In genomic region chr19:51097166-51097736, GRCh38 we compare ENCODE assay signal across 8 cellular contexts. TPM values are rescaled to one million over a fixed set of nuclear protein-coding genes. Genes with fewer than 3 reads are reported as not detected.
A peak's percentile ranks its signal among the peaks of the same experiment; 100 is the strongest.
DNase-seq lines count a peak whose midpoint lies in the region; ATAC-seq and TF ChIP-seq lines count a peak whose summit lies in the region.

No MANE protein-coding gene starts in this region.

- POLR2A ChIA-PET in Caco-2 (lab: Charles Lee): no interaction called here
- POLR2A ChIA-PET in activated naive CD8-positive, alpha-beta T cell treated with anti-CD3 and anti-CD28 coated beads, Interleukin-2, amount 10 ng/mL, durations not matched to agents 7 days and 5 days (lab: Charles Lee): interaction anchor here (1.5 kb wide), 1 partner anchor 11 kb away, joined by 4 read pairs; no protein-coding TSS in a partner anchor

- TF ChIP-seq POLR2A in heart left ventricle (IDR thresholded peaks at IDR 0.05): no peak

- H3K27ac ChIP-seq in heart left ventricle: no peak overlapping the region

- BruUV-seq in Caco-2 (replicated peaks; lab: Mats Ljungman, UMichigan): no TSS peak

- H3K27me3 Mint-ChIP-seq in Caco-2 (ENCODE audit: insufficient read depth, unreplicated experiment): no peaks in the 10 kb centered on the region
- no peaks in the 10 kb centered on the region for H3K27me3 Mint-ChIP-seq in activated naive CD8-positive, alpha-beta T cell treated with anti-CD3 and anti-CD28 coated beads, Interleukin-2, amount 10 ng/mL, durations not matched to agents 7 days and 5 days

- H3K27ac Mint-ChIP-seq in Caco-2 (ENCODE audit: unreplicated experiment): no peak overlapping the region
- H3K27ac Mint-ChIP-seq in activated naive CD8-positive, alpha-beta T cell treated with anti-CD3 and anti-CD28 coated beads, Interleukin-2, amount 10 ng/mL, durations not matched to agents 7 days and 5 days: peak overlapping the region; percentile 78

- H3K36me3 ChIP-seq in Caco-2 (ENCODE audit: control insufficient read depth, insufficient read depth, low read length) (no peaks in the 10 kb centered on the region; the same call in 1 of the 2 replicates), heart left ventricle (peaks cover 0 to 25% (median 8%) of the 10 kb centered on the region in 9 donors)

- H3K4me1 Mint-ChIP-seq in Caco-2 (ENCODE audit: low read depth, unreplicated experiment): peaks cover 6% of the 10 kb centered on the region
- peaks cover 17% of the 10 kb centered on the region for H3K4me1 Mint-ChIP-seq in activated naive CD8-positive, alpha-beta T cell treated with anti-CD3 and anti-CD28 coated beads, Interleukin-2, amount 10 ng/mL, durations not matched to agents 7 days and 5 days

- 9 to 14% (median 12%) methylated on average over 8 of the region's 8 CpGs for WGBS in heart left ventricle, 4 donors

- H3K4me3 Mint-ChIP-seq in Caco-2 (ENCODE audit: unreplicated experiment): no peak overlapping the region
- peak overlapping the region; percentile 41 for H3K4me3 Mint-ChIP-seq in activated naive CD8-positive, alpha-beta T cell treated with anti-CD3 and anti-CD28 coated beads, Interleukin-2, amount 10 ng/mL, durations not matched to agents 7 days and 5 days

- intact Hi-C loops in Caco-2 (cut with micrococcal nuclease; ENCODE audit: unreplicated experiment): loop anchor here (2.0 kb wide), 1 partner anchor 174 kb away; no protein-coding TSS in a partner anchor
- intact Hi-C loops in heart left ventricle (cut with DNase I): loop anchor here in 7 of 10 donors (1.0 to 10.0 kb wide), 5 partner anchors 76 to 165 kb away; partner anchors contain the start of gene KLK10 (in 1 of the 7)
- intact Hi-C loops in sciatic nerve (cut with DNase I): no loop called here

- TF ChIP-seq CTCF in Caco-2 (IDR thresholded peaks at IDR 0.05; ENCODE audit: insufficient read depth in 1 of 2, low read depth in 1 of 2, low read length in 1 of 2, severe bottlenecking in 1 of 2, unreplicated experiment in 1 of 2) (peak; percentile 64 to 79), heart left ventricle (IDR thresholded peaks at IDR 0.05) (peak; percentile 42 to 66 (median 56))

- ATAC-seq in SK-N-SH treated with all-trans-retinoic acid at 6 μM for 48 hours (peak; percentile 79), heart left ventricle (peak in 3 of 4 donors; percentile 44 to 62 (median 52)), sciatic nerve (peak; percentile 65), HG03159 (IDR thresholded peaks at IDR 0.05; ENCODE audit: unreplicated experiment) (no peak), GM21619 (IDR thresholded peaks at IDR 0.05; ENCODE audit: unreplicated experiment) (no peak)
- peak; percentile 34 for ATAC-seq in activated naive CD8-positive, alpha-beta T cell treated with anti-CD3 and anti-CD28 coated beads, Interleukin-2, amount 10 ng/mL, durations not matched to agents 7 days and 5 days (ENCODE audit: low read depth)

- H3K4me1 ChIP-seq in Caco-2 (no peaks in the 10 kb centered on the region), heart left ventricle (peaks cover 0 to 27% (median 3%) of the 10 kb centered on the region in 12 donors)

- H3K27me3 ChIP-seq in Caco-2 (replicated peaks; ENCODE audit: control insufficient read depth, insufficient read depth, low read length) (no peaks in the 10 kb centered on the region), heart left ventricle (no peaks in the 10 kb centered on the region)

- peak; percentile 70 to 81 for DNase-seq in Caco-2
- DNase-seq in HuH-7.5 (ENCODE audit: low spot score): peak; percentile 80
- DNase-seq in activated naive CD8-positive, alpha-beta T cell treated with anti-CD3 and anti-CD28 coated beads, Interleukin-2, amount 10 ng/mL, durations not matched to agents 7 days and 5 days: peak; percentile 77
- peak; percentile 45 to 88 (median 63) for DNase-seq in heart left ventricle
- peak; percentile 83 for DNase-seq in sciatic nerve (ENCODE audit: low spot score)

- no peaks in the 10 kb centered on the region for H3K9me3 ChIP-seq in Caco-2
- no peaks in the 10 kb centered on the region for H3K9me3 ChIP-seq in heart left ventricle

- H3K4me3 ChIP-seq in Caco-2 (ENCODE audit: low read depth, low read length) (no peak overlapping the region), heart left ventricle (no peak overlapping the region)

- CTCF ChIA-PET in Caco-2 (lab: Charles Lee): interaction anchor here (1.2 to 3.2 kb wide), 2 partner anchors 16 to 76 kb away, joined by 3 to 61 read pairs; no protein-coding TSS in a partner anchor

- H3K36me3 Mint-ChIP-seq in Caco-2 (ENCODE audit: insufficient read depth, unreplicated experiment): peaks cover 17% of the 10 kb centered on the region
- peaks cover 14% of the 10 kb centered on the region for H3K36me3 Mint-ChIP-seq in activated naive CD8-positive, alpha-beta T cell treated with anti-CD3 and anti-CD28 coated beads, Interleukin-2, amount 10 ng/mL, durations not matched to agents 7 days and 5 days

- no peaks in the 10 kb centered on the region for H3K9me3 Mint-ChIP-seq in Caco-2 (ENCODE audit: unreplicated experiment)
- no peaks in the 10 kb centered on the region for H3K9me3 Mint-ChIP-seq in activated naive CD8-positive, alpha-beta T cell treated with anti-CD3 and anti-CD28 coated beads, Interleukin-2, amount 10 ng/mL, durations not matched to agents 7 days and 5 days

TF ChIP-seq in SK-N-SH treated with all-trans-retinoic acid at 6 μM for 48 hours, 23 proteins besides CTCF, POLR2A, EP300 and RAD21:
- TF ChIP-seq ARNTL (CRISPR knock-in tag; IDR thresholded peaks at IDR 0.05; ENCODE audit: borderline replicate concordance, low read depth) (no peak), ZFP30 (CRISPR knock-in tag; IDR thresholded peaks at IDR 0.05) (no peak), CREB5 (CRISPR knock-in tag; IDR thresholded peaks at IDR 0.05; ENCODE audit: low read depth) (no peak), OSR1 (CRISPR knock-in tag; IDR thresholded peaks at IDR 0.05) (no peak), ZNF565 (CRISPR knock-in tag; conservative IDR thresholded peaks at IDR 0.05; ENCODE audit: low read depth) (no peak), ISL1 (CRISPR knock-in tag; IDR thresholded peaks at IDR 0.05) (no peak)

RNA-seq across cellular contexts. Expression of gene CTU1, which starts 11.0 kb away (rescaled TPM):
- total RNA-seq in Caco-2 (2022): 8.1 and 8.9 TPM in 2 replicates
- total RNA-seq in activated naive CD8-positive, alpha-beta T cell treated with anti-CD3 and anti-CD28 coated beads, Interleukin-2, amount 10 ng/mL, durations not matched to agents 7 days and 5 days: 10 to 100 TPM in 1 of 2 experiments, 1 to 10 TPM in 1; 9.4 to 10.1 TPM
- total RNA-seq in heart left ventricle: 10 to 100 TPM in 1 of 9 donors, 1 to 10 TPM in 8; 2.5 to 11.2 (median 4.2) TPM
- 1 to 10 TPM; 1.4 to 2.4 TPM for polyA plus RNA-seq in heart left ventricle
- total RNA-seq in sciatic nerve: 6.1 TPM

RNA-seq across cellular contexts. Expression of gene KLK14, which starts 14.6 kb away (rescaled TPM):
- total RNA-seq in Caco-2 (2022) (not detected in 2 replicates), heart left ventricle (under 1 TPM in 6 of 9 donors, not detected in 3; 0.23 to 0.64 (median 0.34) TPM), sciatic nerve (2.8 TPM)
- total RNA-seq in activated naive CD8-positive, alpha-beta T cell treated with anti-CD3 and anti-CD28 coated beads, Interleukin-2, amount 10 ng/mL, durations not matched to agents 7 days and 5 days: under 1 TPM; 0.72 to 0.91 TPM
- polyA plus RNA-seq in heart left ventricle: under 1 TPM in 1 of 2 donors, not detected in 1; 0.17 TPM

RNA-seq across cellular contexts. Expression of gene SIGLEC9, which starts 27.5 kb away (rescaled TPM):
- total RNA-seq in Caco-2 (2022): not detected in 2 replicates
- total RNA-seq in activated naive CD8-positive, alpha-beta T cell treated with anti-CD3 and anti-CD28 coated beads, Interleukin-2, amount 10 ng/mL, durations not matched to agents 7 days and 5 days: 1 to 10 TPM; 1.3 to 2.0 TPM
- 10 to 100 TPM in 1 of 9 donors, 1 to 10 TPM in 6, under 1 TPM in 2; 0.35 to 18.5 (median 1.7) TPM for total RNA-seq in heart left ventricle
- 1 to 10 TPM in 1 of 2 donors, under 1 TPM in 1; 0.27 to 2.0 TPM for polyA plus RNA-seq in heart left ventricle
- 5.3 TPM for total RNA-seq in sciatic nerve

RNA-seq across cellular contexts. Expression of gene KLK13, which starts 32.4 kb away (rescaled TPM):
- total RNA-seq in Caco-2 (2022): not detected in 2 replicates
- not detected for total RNA-seq in activated naive CD8-positive, alpha-beta T cell treated with anti-CD3 and anti-CD28 coated beads, Interleukin-2, amount 10 ng/mL, durations not matched to agents 7 days and 5 days
- 1 to 10 TPM in 1 of 9 donors, not detected in 8; 2.2 TPM for total RNA-seq in heart left ventricle
- polyA plus RNA-seq in heart left ventricle: under 1 TPM in 1 of 2 donors, not detected in 1; 0.90 TPM
- total RNA-seq in sciatic nerve: 0.58 TPM

RNA-seq across cellular contexts. Expression of gene SIGLEC7, which starts 44.9 kb away (rescaled TPM):
- total RNA-seq in Caco-2 (2022): not detected in 2 replicates
- total RNA-seq in activated naive CD8-positive, alpha-beta T cell treated with anti-CD3 and anti-CD28 coated beads, Interleukin-2, amount 10 ng/mL, durations not matched to agents 7 days and 5 days: under 1 TPM; 0.33 to 0.40 TPM
- 1 to 10 TPM in 3 of 9 donors, under 1 TPM in 4, not detected in 2; 0.51 to 6.1 (median 0.63) TPM for total RNA-seq in heart left ventricle
- polyA plus RNA-seq in heart left ventricle: 1 to 10 TPM; 1.0 to 1.2 TPM
- total RNA-seq in sciatic nerve: 2.0 TPM

Comparison
In these comparisons a context has a peak if more than half of its experiments do, and no peak if none do; other contexts are left out.
1. ATAC-seq: peak in SK-N-SH treated with all-trans-retinoic acid at 6 μM for 48 hours (single experiment), activated naive CD8-positive, alpha-beta T cell treated with anti-CD3 and anti-CD28 coated beads, Interleukin-2, amount 10 ng/mL, durations not matched to agents 7 days and 5 days (single experiment), heart left ventricle (3 of 4) and sciatic nerve (single experiment); none in HG03159 (single experiment) and GM21619 (single experiment).
2. Peak in every context shown above with its lines, with median percentiles within 50 percentile points of each other: DNase-seq.